Comparison of ENCODE assay signal across 1 cellular context in genomic region chr19:1576242-1577089, GRCh38.
TF ChIP-seq lines count a peak whose summit lies in the region.

No MANE protein-coding gene starts in this region.

TF ChIP-seq in GM12878, 131 proteins besides CTCF, POLR2A, EP300 and RAD21:
- no peak for TF ChIP-seq CHD1 (IDR thresholded peaks at IDR 0.05; ENCODE audit: low read depth, low read length)
- TF ChIP-seq POU2F2 (IDR thresholded peaks at IDR 0.05; ENCODE audit: borderline replicate concordance, low read depth, low read length), result no peak
- TF ChIP-seq, protein P1, sequence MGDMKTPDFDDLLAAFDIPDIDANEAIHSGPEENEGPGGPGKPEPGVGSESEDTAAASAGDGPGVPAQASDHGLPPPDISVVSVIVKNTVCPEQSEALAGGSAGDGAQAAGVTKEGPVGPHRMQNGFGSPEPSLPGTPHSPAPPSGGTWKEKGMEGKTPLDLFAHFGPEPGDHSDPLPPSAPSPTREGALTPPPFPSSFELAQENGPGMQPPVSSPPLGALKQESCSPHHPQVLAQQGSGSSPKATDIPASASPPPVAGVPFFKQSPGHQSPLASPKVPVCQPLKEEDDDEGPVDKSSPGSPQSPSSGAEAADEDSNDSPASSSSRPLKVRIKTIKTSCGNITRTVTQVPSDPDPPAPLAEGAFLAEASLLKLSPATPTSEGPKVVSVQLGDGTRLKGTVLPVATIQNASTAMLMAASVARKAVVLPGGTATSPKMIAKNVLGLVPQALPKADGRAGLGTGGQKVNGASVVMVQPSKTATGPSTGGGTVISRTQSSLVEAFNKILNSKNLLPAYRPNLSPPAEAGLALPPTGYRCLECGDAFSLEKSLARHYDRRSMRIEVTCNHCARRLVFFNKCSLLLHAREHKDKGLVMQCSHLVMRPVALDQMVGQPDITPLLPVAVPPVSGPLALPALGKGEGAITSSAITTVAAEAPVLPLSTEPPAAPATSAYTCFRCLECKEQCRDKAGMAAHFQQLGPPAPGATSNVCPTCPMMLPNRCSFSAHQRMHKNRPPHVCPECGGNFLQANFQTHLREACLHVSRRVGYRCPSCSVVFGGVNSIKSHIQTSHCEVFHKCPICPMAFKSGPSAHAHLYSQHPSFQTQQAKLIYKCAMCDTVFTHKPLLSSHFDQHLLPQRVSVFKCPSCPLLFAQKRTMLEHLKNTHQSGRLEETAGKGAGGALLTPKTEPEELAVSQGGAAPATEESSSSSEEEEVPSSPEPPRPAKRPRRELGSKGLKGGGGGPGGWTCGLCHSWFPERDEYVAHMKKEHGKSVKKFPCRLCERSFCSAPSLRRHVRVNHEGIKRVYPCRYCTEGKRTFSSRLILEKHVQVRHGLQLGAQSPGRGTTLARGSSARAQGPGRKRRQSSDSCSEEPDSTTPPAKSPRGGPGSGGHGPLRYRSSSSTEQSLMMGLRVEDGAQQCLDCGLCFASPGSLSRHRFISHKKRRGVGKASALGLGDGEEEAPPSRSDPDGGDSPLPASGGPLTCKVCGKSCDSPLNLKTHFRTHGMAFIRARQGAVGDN (IDR thresholded peaks at IDR 0.05), result no peak
- no peak for TF ChIP-seq STAT1 (conservative IDR thresholded peaks at IDR 0.05)
- no peak for TF ChIP-seq PAX5 (IDR thresholded peaks at IDR 0.05; ENCODE audit: borderline replicate concordance, low read depth, low read length)
- TF ChIP-seq, protein P2, sequence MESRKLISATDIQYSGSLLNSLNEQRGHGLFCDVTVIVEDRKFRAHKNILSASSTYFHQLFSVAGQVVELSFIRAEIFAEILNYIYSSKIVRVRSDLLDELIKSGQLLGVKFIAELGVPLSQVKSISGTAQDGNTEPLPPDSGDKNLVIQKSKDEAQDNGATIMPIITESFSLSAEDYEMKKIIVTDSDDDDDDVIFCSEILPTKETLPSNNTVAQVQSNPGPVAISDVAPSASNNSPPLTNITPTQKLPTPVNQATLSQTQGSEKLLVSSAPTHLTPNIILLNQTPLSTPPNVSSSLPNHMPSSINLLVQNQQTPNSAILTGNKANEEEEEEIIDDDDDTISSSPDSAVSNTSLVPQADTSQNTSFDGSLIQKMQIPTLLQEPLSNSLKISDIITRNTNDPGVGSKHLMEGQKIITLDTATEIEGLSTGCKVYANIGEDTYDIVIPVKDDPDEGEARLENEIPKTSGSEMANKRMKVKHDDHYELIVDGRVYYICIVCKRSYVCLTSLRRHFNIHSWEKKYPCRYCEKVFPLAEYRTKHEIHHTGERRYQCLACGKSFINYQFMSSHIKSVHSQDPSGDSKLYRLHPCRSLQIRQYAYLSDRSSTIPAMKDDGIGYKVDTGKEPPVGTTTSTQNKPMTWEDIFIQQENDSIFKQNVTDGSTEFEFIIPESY (IDR thresholded peaks at IDR 0.05), result no peak
- no peak for TF ChIP-seq FOXM1 (IDR thresholded peaks at IDR 0.05; ENCODE audit: low read depth, low read length)
- TF ChIP-seq SMARCA5 (IDR thresholded peaks at IDR 0.05), result no peak
- TF ChIP-seq IRF4 (IDR thresholded peaks at IDR 0.05; ENCODE audit: low read depth, low read length), result no peak
- no peak for TF ChIP-seq SUPT20H (IDR thresholded peaks at IDR 0.05; ENCODE audit: borderline replicate concordance, control insufficient read depth, low read depth, low read length)
- TF ChIP-seq HDAC2 (IDR thresholded peaks at IDR 0.05), result no peak
- TF ChIP-seq NFXL1 (IDR thresholded peaks at IDR 0.05; ENCODE audit: borderline replicate concordance), result no peak
- no peak for TF ChIP-seq IKZF1 (conservative IDR thresholded peaks at IDR 0.05)
- TF ChIP-seq KLF5 (IDR thresholded peaks at IDR 0.05; ENCODE audit: partially characterized antibody), result no peak
- TF ChIP-seq IRF3 (IDR thresholded peaks at IDR 0.05), result no peak
